In the genomic region with DNA sequence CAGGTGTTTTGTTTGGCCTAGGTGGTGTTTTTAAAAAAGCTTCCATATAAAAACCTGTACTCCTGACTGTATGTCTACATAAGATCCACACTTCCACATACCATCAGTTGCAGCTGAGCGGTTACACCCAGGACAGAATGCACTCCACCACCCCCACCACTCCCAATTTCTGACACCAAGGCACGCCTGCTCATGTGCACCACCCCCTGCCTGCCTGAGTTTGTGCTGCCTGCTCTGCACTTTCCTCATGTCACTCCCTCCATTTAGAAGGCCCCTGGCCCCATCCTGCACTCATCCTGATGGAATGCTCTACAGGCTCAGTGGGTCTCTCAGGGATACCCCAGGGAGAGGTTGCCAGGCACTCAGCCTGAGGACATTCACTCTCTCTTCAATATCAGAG, we compare ENCODE assay signal across 1 cellular context.
TF ChIP-seq lines count a peak whose summit lies in the region.

No MANE protein-coding gene starts in this region.

TF ChIP-seq in SK-N-SH treated with all-trans-retinoic acid at 6 μM for 48 hours, 23 proteins besides CTCF, POLR2A, EP300 and RAD21 (continued from another document):
- TF ChIP-seq, protein P1, sequence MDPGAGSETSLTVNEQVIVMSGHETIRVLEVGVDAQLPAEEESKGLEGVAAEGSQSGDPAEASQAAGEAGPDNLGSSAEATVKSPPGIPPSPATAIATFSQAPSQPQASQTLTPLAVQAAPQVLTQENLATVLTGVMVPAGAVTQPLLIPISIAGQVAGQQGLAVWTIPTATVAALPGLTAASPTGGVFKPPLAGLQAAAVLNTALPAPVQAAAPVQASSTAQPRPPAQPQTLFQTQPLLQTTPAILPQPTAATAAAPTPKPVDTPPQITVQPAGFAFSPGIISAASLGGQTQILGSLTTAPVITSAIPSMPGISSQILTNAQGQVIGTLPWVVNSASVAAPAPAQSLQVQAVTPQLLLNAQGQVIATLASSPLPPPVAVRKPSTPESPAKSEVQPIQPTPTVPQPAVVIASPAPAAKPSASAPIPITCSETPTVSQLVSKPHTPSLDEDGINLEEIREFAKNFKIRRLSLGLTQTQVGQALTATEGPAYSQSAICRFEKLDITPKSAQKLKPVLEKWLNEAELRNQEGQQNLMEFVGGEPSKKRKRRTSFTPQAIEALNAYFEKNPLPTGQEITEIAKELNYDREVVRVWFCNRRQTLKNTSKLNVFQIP (CRISPR knock-in tag; IDR thresholded peaks at IDR 0.05; ENCODE audit: borderline replicate concordance, low read depth) = no peak
- TF ChIP-seq ZC3H10 (CRISPR knock-in tag; IDR thresholded peaks at IDR 0.05) (no peak), CSDC2 (CRISPR knock-in tag; IDR thresholded peaks at IDR 0.05) (no peak), ZNF565 (CRISPR knock-in tag; conservative IDR thresholded peaks at IDR 0.05; ENCODE audit: low read depth) (no peak)
